12 cellular contexts compared by ENCODE assay signal in the genomic region with DNA sequence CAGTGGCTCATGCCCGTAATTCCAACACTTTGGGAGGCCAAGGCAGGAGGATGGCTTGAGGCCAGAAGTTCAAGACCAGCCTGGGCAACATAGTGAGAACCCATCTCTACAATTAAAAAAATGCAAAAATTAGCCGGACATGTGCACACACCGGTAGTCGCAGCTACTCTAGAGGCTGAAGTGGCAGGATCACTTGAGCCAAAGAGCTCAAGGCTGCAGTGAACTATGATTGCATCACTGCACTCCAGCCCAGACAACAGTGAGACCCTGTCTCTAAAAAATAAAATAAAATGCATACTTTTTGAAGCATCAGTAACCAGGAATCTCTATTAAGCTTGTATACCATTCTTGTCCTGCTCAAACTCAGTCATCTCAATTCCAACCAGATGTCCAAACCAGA. TPM values are rescaled to one million over a fixed set of nuclear protein-coding genes. Genes with fewer than 3 reads are reported as not detected.
DNase-seq lines count a peak whose midpoint lies in the region; ATAC-seq and TF ChIP-seq lines count a peak whose summit lies in the region.
"Had no signal": no experiment of that assay in that cellular context is flagged by ENCODE, and none has a peak within 500 bp of the region (broad histone marks: within the 10 kb centered on the region; RNA-seq: fewer than 3 reads in every experiment).

No MANE protein-coding gene starts in this region.

- peaks cover 2% of the 10 kb centered on the region for H3K27me3 Mint-ChIP-seq in GM23338 (ENCODE audit: insufficient read depth, low read depth, poor library complexity)
- no peaks in the 10 kb centered on the region for H3K27me3 Mint-ChIP-seq in type B pancreatic cell
- H3K27me3 Mint-ChIP-seq: CD4-positive, alpha-beta T cell had no signal

- H3K36me3 Mint-ChIP-seq in GM23338 (ENCODE audit: low read depth) (peaks cover 6% of the 10 kb centered on the region; the same call in 2 of the 3 replicates), type B pancreatic cell (no peaks in the 10 kb centered on the region)

- POLR2A ChIA-PET in PC-9 (lab: Charles Lee; ENCODE audit: unreplicated experiment), result no interaction called here

- H3K4me2 ChIP-seq in GM23338 (peak overlapping the region; percentile 49; the same call in 1 of the 2 replicates), PC-9 (peak overlapping the region; percentile 70)

- TF ChIP-seq CTCF in GM23338 (conservative IDR thresholded peaks at IDR 0.05; ENCODE audit: low read depth in 2 of 2) (no peak), PC-9 (conservative IDR thresholded peaks at IDR 0.05) (no peak), lower lobe of right lung (IDR thresholded peaks at IDR 0.05) (no peak), type B pancreatic cell (conservative IDR thresholded peaks at IDR 0.05) (no peak)

- CTCF ChIA-PET in PC-9 (lab: Charles Lee), result interaction anchor here (0.6 kb wide), 1 partner anchor 28 kb away, joined by 4 read pairs; no protein-coding TSS in a partner anchor

- BruUV-seq in PC-9 (replicated peaks; lab: Mats Ljungman, UMichigan), result no TSS peak

- ATAC-seq in GM23338, result no peak
- peak; percentile 68 to 78 for ATAC-seq in lower lobe of right lung
- no peak for ATAC-seq in HG03469 (IDR thresholded peaks at IDR 0.05; ENCODE audit: unreplicated experiment)
- no peak for ATAC-seq in HG03039 (IDR thresholded peaks at IDR 0.05; ENCODE audit: unreplicated experiment)

- H3K27ac Mint-ChIP-seq in GM23338, result 0 out of 2 replicates have a peak overlapping the region, but pooled peaks have one; percentile 51
- H3K27ac Mint-ChIP-seq in type B pancreatic cell, result peak overlapping the region; percentile 89
- H3K27ac Mint-ChIP-seq: B cell; CD4-positive, alpha-beta T cell had no signal

- H3K4me1 ChIP-seq in GM23338 (ENCODE audit: insufficient read depth) (peaks cover 12% of the 10 kb centered on the region), PC-9 (replicated peaks; ENCODE audit: insufficient read depth) (peaks cover 24% of the 10 kb centered on the region), lower lobe of right lung (peaks cover 7% of the 10 kb centered on the region)

- H4K20me1 ChIP-seq in GM23338 (replicated peaks; ENCODE audit: insufficient read depth), result no peaks in the 10 kb centered on the region
- no peaks in the 10 kb centered on the region for H4K20me1 ChIP-seq in PC-9 (ENCODE audit: insufficient read depth)

- peaks cover 17% of the 10 kb centered on the region for H3K9me3 Mint-ChIP-seq in GM23338
- peaks cover 10% of the 10 kb centered on the region for H3K9me3 Mint-ChIP-seq in type B pancreatic cell
- H3K9me3 Mint-ChIP-seq: CD4-positive, alpha-beta T cell had no signal

- H3K4me1 Mint-ChIP-seq in GM23338 (peaks cover 16% of the 10 kb centered on the region), type B pancreatic cell (ENCODE audit: unreplicated experiment) (no peaks in the 10 kb centered on the region)
- H3K4me1 Mint-ChIP-seq: B cell had no signal

- H2AFZ ChIP-seq in GM23338 (no peak overlapping the region), PC-9 (no peak overlapping the region)
- H2AFZ ChIP-seq: GM23248 had no signal

- no peaks in the 10 kb centered on the region for H3K9me3 ChIP-seq in PC-9 (ENCODE audit: insufficient read depth, low read depth)
- no peaks in the 10 kb centered on the region for H3K9me3 ChIP-seq in lower lobe of right lung

- H3K9me2 ChIP-seq in GM23338 (ENCODE audit: insufficient read depth) (no peaks in the 10 kb centered on the region), PC-9 (ENCODE audit: insufficient read depth) (no peaks in the 10 kb centered on the region)

- intact Hi-C loops in PC-9 (cut with micrococcal nuclease; ENCODE audit: unreplicated experiment) (no loop called here), lower lobe of right lung (cut with DNase I) (no loop called here)

- H3K4me3 Mint-ChIP-seq in GM23338 (no peak overlapping the region), type B pancreatic cell (no peak overlapping the region)
- H3K4me3 Mint-ChIP-seq: B cell; CD4-positive, alpha-beta T cell had no signal

- H3K79me2 ChIP-seq in GM23338 (replicated peaks; ENCODE audit: insufficient read depth), result no peaks in the 10 kb centered on the region
- no peaks in the 10 kb centered on the region for H3K79me2 ChIP-seq in PC-9 (ENCODE audit: low read depth)

- DNase-seq in GM23338 (ENCODE audit: low spot score) (no peak), PC-9 (no peak), lower lobe of right lung (peak; percentile 49), type B pancreatic cell (ENCODE audit: extremely low spot score, unreplicated experiment) (no peak), NCI-H1436 treated with DMSO at 0.1 percent for 48 hours (lab: John Stamatoyannopoulos, UW) (no peak)
- DNase-seq: C1 segment of cervical spinal cord; CD4-positive, alpha-beta T cell; DMS 273 treated with DMSO at 0.1 percent for 48 hours; GM23248 had no signal

- H3K27me3 ChIP-seq in GM23338 (ENCODE audit: insufficient read depth), result no peaks in the 10 kb centered on the region
- H3K27me3 ChIP-seq in PC-9 (ENCODE audit: insufficient read depth, low read depth), result no peaks in the 10 kb centered on the region
- H3K27me3 ChIP-seq in lower lobe of right lung (ENCODE audit: low read depth), result no peaks in the 10 kb centered on the region

- H3F3A ChIP-seq in GM23338 (replicated peaks; ENCODE audit: low read depth) (0 out of 2 replicates have a peak, but pooled peaks cover 7% of the 10 kb centered on the region), PC-9 (ENCODE audit: insufficient read depth, low read depth) (peaks cover 14% of the 10 kb centered on the region)

- no peaks in the 10 kb centered on the region for H3K36me3 ChIP-seq in GM23338 (ENCODE audit: insufficient read depth)
- no peaks in the 10 kb centered on the region for H3K36me3 ChIP-seq in PC-9 (ENCODE audit: low read depth)
- H3K36me3 ChIP-seq in lower lobe of right lung, result no peaks in the 10 kb centered on the region

- H3K27ac ChIP-seq in GM23338 (ENCODE audit: low read depth) (peak overlapping the region; percentile 87; the same call in 1 of the 2 replicates), PC-9 (no peak overlapping the region), lower lobe of right lung (no peak overlapping the region)
- H3K27ac ChIP-seq: GM23248 had no signal

- H3K4me3 ChIP-seq in GM23338, result no peak overlapping the region
- no peak overlapping the region for H3K4me3 ChIP-seq in PC-9
- H3K4me3 ChIP-seq in lower lobe of right lung, result no peak overlapping the region
- H3K4me3 ChIP-seq: GM23248 had no signal

TF ChIP-seq in GM23338, 12 proteins besides CTCF, POLR2A, EP300 and RAD21 (continues in another document):
- TF ChIP-seq STAT1 (IDR thresholded peaks at IDR 0.05; ENCODE audit: unreplicated experiment) (no peak), ZNF114 (CRISPR knock-in tag; IDR thresholded peaks at IDR 0.05) (no peak), ZNF331 (CRISPR knock-in tag; IDR thresholded peaks at IDR 0.05; ENCODE audit: low read depth) (no peak)
- TF ChIP-seq, protein P1, sequence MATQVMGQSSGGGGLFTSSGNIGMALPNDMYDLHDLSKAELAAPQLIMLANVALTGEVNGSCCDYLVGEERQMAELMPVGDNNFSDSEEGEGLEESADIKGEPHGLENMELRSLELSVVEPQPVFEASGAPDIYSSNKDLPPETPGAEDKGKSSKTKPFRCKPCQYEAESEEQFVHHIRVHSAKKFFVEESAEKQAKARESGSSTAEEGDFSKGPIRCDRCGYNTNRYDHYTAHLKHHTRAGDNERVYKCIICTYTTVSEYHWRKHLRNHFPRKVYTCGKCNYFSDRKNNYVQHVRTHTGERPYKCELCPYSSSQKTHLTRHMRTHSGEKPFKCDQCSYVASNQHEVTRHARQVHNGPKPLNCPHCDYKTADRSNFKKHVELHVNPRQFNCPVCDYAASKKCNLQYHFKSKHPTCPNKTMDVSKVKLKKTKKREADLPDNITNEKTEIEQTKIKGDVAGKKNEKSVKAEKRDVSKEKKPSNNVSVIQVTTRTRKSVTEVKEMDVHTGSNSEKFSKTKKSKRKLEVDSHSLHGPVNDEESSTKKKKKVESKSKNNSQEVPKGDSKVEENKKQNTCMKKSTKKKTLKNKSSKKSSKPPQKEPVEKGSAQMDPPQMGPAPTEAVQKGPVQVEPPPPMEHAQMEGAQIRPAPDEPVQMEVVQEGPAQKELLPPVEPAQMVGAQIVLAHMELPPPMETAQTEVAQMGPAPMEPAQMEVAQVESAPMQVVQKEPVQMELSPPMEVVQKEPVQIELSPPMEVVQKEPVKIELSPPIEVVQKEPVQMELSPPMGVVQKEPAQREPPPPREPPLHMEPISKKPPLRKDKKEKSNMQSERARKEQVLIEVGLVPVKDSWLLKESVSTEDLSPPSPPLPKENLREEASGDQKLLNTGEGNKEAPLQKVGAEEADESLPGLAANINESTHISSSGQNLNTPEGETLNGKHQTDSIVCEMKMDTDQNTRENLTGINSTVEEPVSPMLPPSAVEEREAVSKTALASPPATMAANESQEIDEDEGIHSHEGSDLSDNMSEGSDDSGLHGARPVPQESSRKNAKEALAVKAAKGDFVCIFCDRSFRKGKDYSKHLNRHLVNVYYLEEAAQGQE (IDR thresholded peaks at IDR 0.05; ENCODE audit: unreplicated experiment), result no peak

RNA-seq across cellular contexts. Expression of a gene that starts 27.2 kb away (rescaled TPM):
- 42.5 and 44.5 TPM in 2 replicates for total RNA-seq in GM23338 (2014; rRNA removed; shearing (Covaris generic))
- 6.0 and 7.9 TPM in 2 replicates for polyA plus RNA-seq in GM23338 (2016; fragmentation: Nextera tagmentation; extraction: Ambion mirVana)
- total RNA-seq in PC-9 (2021), result 31.6 and 31.9 TPM in 2 replicates
- total RNA-seq in lower lobe of right lung, result 20.0 TPM
- total RNA-seq in type B pancreatic cell (ENCODE audit: low replicate concordance), result 8.9 and 11.2 TPM in 2 replicates

Comparison
In these comparisons a context has a peak if more than half of its experiments do, and no peak if none do; other contexts are left out.
1. ATAC-seq: peak in lower lobe of right lung (2 of 2); none in GM23338 (single experiment), HG03469 (single experiment) and HG03039 (single experiment).